Comparison of ENCODE assay signal across 20 cellular contexts in the genomic region with DNA sequence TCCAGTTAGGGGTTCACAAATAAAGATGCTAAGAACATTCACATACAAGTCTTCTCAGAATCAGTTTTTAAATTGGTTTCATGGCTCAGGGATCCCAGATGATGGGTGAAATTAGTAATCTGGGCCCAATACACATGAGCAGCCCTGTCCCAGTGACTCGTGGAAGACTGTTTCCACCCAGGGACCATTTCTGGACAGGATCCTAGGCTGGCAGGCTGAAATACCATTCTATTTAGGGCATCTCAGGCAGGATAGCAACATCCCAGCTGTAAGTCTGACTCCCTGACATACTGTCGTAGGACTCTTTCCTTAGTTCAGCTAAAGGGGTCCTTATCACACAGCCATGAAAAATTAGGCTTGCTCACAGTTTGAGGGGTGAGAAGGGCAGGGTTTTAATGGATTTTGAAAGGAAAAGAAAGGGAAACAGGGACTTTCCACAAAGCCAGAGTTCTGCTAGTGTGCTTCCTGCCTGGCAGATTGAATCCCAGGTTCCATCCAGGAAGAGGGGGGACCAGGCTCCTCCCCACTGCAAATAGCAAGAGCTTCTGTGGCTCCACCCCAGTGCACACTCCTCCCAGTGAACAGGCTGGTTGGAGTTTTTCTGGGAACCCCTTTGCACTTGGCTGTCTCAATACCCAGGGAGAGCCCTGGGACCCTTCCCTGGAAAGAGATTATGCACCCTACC. TPM values are rescaled to one million over a fixed set of nuclear protein-coding genes. Genes with fewer than 3 reads are reported as not detected.
DNase-seq lines count a peak whose midpoint lies in the region; ATAC-seq, FAIRE-seq and TF ChIP-seq lines count a peak whose summit lies in the region.
"Had no signal": no experiment of that assay in that cellular context is flagged by ENCODE, and none has a peak within 500 bp of the region (broad histone marks: within the 10 kb centered on the region; RNA-seq: fewer than 3 reads in every experiment).

No MANE protein-coding gene starts in this region.

- no peak overlapping the region for H3K14ac ChIP-seq in H1 (ENCODE audit: insufficient read length)

- H3K27ac ChIP-seq in OCI-LY7 (ENCODE audit: low read depth, low read length, poor library complexity, severe bottlenecking) (no peak overlapping the region), H1 (ENCODE audit: low read depth, low read length) (no peak overlapping the region), right lobe of liver (no peak overlapping the region), stomach smooth muscle (ENCODE audit: low read length) (peak overlapping the region; percentile 71)
- H3K27ac ChIP-seq: BLaER1 treated with 17β-estradiol and CSF1 and Interleukin-3, amounts not matched to agents 10 nM and 100 nM; testis had no signal

- no peak for TF ChIP-seq POLR2A in H1 (IDR thresholded peaks at IDR 0.05; ENCODE audit: control extremely low read depth in 1 of 2, low read depth in 2 of 2, low read length in 2 of 2)
- no peak for TF ChIP-seq POLR2A in right lobe of liver (IDR thresholded peaks at IDR 0.05)

- H2BK15ac ChIP-seq in H1 (ENCODE audit: low read length): no peak overlapping the region

- no peak for TF ChIP-seq RAD21 in H1 (IDR thresholded peaks at IDR 0.05 in 1 of 2, conservative IDR thresholded peaks at IDR 0.05 in 1 of 2; ENCODE audit: low read depth in 2 of 2, low read length in 2 of 2)

- no peak overlapping the region for H3K27ac Mint-ChIP-seq in natural killer cell
- H3K27ac Mint-ChIP-seq: activated CD4-positive, alpha-beta T cell treated with anti-CD3 and anti-CD28 coated beads, Interleukin-2, amount 10 ng/mL, durations not matched to agents 24 days and 14 days; activated naive CD8-positive, alpha-beta T cell; nephron had no signal

- no peak overlapping the region for H4K8ac ChIP-seq in H1 (ENCODE audit: extremely low read depth, insufficient read depth, low read length)

- H3K9me3 ChIP-seq in OCI-LY7 (ENCODE audit: low read length) (no peaks in the 10 kb centered on the region), H1 (ENCODE audit: insufficient read depth in 2 of 2, low read depth in 1 of 2, low read length in 1 of 2) (peaks cover 0 to 3% of the 10 kb centered on the region in 2 experiments; a peak in 1 of 4 replicates), right lobe of liver (no peaks in the 10 kb centered on the region), stomach smooth muscle (ENCODE audit: control insufficient read depth in 2 of 2, low read length in 2 of 2) (peaks cover 0 to 3% of the 10 kb centered on the region in 2 donors)
- H3K9me3 ChIP-seq: testis had no signal

- H3K27me3 Mint-ChIP-seq in natural killer cell (ENCODE audit: low read depth in 2 of 2): peaks cover 8 to 22% of the 10 kb centered on the region in 2 donors
- H3K27me3 Mint-ChIP-seq: activated naive CD8-positive, alpha-beta T cell had no signal

- H3K4me3 ChIP-seq in OCI-LY7 (ENCODE audit: low read depth, low read length, poor library complexity, severe bottlenecking) (no peak overlapping the region), H1 (ENCODE audit: extremely low read depth in 1 of 4, insufficient read depth in 2 of 4, low read depth in 3 of 4, low read length in 4 of 4) (no peak overlapping the region), right lobe of liver (no peak overlapping the region), stomach smooth muscle (ENCODE audit: low read length in 2 of 2) (peak overlapping the region in 1 of 2 donors; percentile 54)
- H3K4me3 ChIP-seq: BLaER1 treated with 17β-estradiol and CSF1 and Interleukin-3, amounts not matched to agents 10 nM and 100 nM; testis had no signal

- H2BK20ac ChIP-seq in H1 (ENCODE audit: low read length): no peak overlapping the region

- H3K36me3 Mint-ChIP-seq in natural killer cell: no peaks in the 10 kb centered on the region

- no peak overlapping the region for H2BK120ac ChIP-seq in H1 (replicated peaks; ENCODE audit: low read depth, low read length)

- H3K27me3 ChIP-seq in H1 (replicated peaks in 1 of 4; ENCODE audit: control insufficient read depth in 3 of 4, extremely low read depth in 1 of 4, insufficient read depth in 3 of 4, low read length in 3 of 4): no peaks in the 10 kb centered on the region
- H3K27me3 ChIP-seq in right lobe of liver: no peaks in the 10 kb centered on the region
- H3K27me3 ChIP-seq in stomach smooth muscle (ENCODE audit: control insufficient read depth in 1 of 2, insufficient read depth in 2 of 2, low read length in 2 of 2): peaks cover 0 to 2% of the 10 kb centered on the region in 2 donors
- H3K27me3 ChIP-seq: BLaER1 treated with 17β-estradiol and CSF1 and Interleukin-3, amounts not matched to agents 10 nM and 100 nM; testis had no signal

- H3K56ac ChIP-seq in H1 (replicated peaks; ENCODE audit: insufficient read length, low read depth, low read length): no peak overlapping the region

- H3K18ac ChIP-seq in H1 (ENCODE audit: extremely low read depth, low read length): no peak overlapping the region

- H4K20me1 ChIP-seq in OCI-LY7 (ENCODE audit: insufficient read depth, low read length): no peaks in the 10 kb centered on the region
- H4K20me1 ChIP-seq in H1 (replicated peaks in 1 of 2; ENCODE audit: control insufficient read depth in 1 of 2, insufficient read depth in 2 of 2, low read length in 2 of 2): no peaks in the 10 kb centered on the region
- H4K20me1 ChIP-seq: BLaER1 treated with 17β-estradiol and CSF1 and Interleukin-3, amounts not matched to agents 10 nM and 100 nM had no signal

- no peak for DNase-seq in OCI-LY7 (ENCODE audit: low spot score)
- DNase-seq in H1 (ENCODE audit: low read depth in 1 of 2, low spot score in 2 of 2): no peak
- DNase-seq in right lobe of liver: no peak
- no peak for DNase-seq in COLO829 (ENCODE audit: low spot score)
- no peak for DNase-seq in natural killer cell
- DNase-seq in HuH-7 (ENCODE audit: low spot score): no peak
- DNase-seq in activated effector memory CD4-positive, alpha-beta T cell treated with anti-CD3 and anti-CD28 coated beads, Interleukin-2, amount 50 U/mL, for 16 hours: no peak
- DNase-seq: activated CD4-positive, alpha-beta T cell treated with anti-CD3 and anti-CD28 coated beads, Interleukin-2, amount 10 ng/mL, durations not matched to agents 24 days and 14 days; activated T-cell treated with anti-CD3 and anti-CD28 coated beads, Interleukin-2, amount 50 U/mL, for 1 hour; DMS53; NCI-H187; NCI-H446 treated with DMSO at 0.1 percent for 48 hours; stimulated activated CD4-positive, alpha-beta T cell treated with anti-CD3 and anti-CD28 coated beads, Interleukin-2, amount 100 ng/mL, for 48 hours; testis had no signal

- H3K9me2 ChIP-seq in OCI-LY7 (ENCODE audit: insufficient read depth, low read length): no peaks in the 10 kb centered on the region

- H3K79me1 ChIP-seq in H1 (ENCODE audit: low read depth, low read length): no peaks in the 10 kb centered on the region

- intact Hi-C loops in OCI-LY7 (cut with micrococcal nuclease; ENCODE audit: unreplicated experiment) (no loop called here), right lobe of liver (cut with DNase I) (no loop called here), natural killer cell (cut with micrococcal nuclease) (no loop called here)

- no peak overlapping the region for H4K91ac ChIP-seq in H1 (replicated peaks; ENCODE audit: insufficient read length, low read length)

- H3K36me3 ChIP-seq in OCI-LY7 (ENCODE audit: insufficient read depth, low read length) (no peaks in the 10 kb centered on the region), H1 (ENCODE audit: control insufficient read depth in 2 of 4, insufficient read depth in 4 of 4, low read length in 3 of 4) (no peaks in the 10 kb centered on the region), right lobe of liver (no peaks in the 10 kb centered on the region), stomach smooth muscle (ENCODE audit: control insufficient read depth in 2 of 2, insufficient read depth in 2 of 2, low read length in 2 of 2) (no peaks in the 10 kb centered on the region)
- H3K36me3 ChIP-seq: BLaER1 treated with 17β-estradiol and CSF1 and Interleukin-3, amounts not matched to agents 10 nM and 100 nM had no signal

- POLR2A ChIA-PET in OCI-LY7 (lab: Charles Lee) (no interaction called here), H1 (lab: Charles Lee; ENCODE audit: partially characterized antibody) (no interaction called here)

- peak; percentile 23 to 60 (median 34) for ATAC-seq in right lobe of liver
- no peak for ATAC-seq in natural killer cell

- H3K23ac ChIP-seq in H1 (ENCODE audit: insufficient read length): no peak overlapping the region

- H2AK5ac ChIP-seq in H1 (ENCODE audit: low read depth, low read length): no peak overlapping the region

- no peak overlapping the region for H2BK5ac ChIP-seq in H1 (ENCODE audit: low read depth, low read length)

- no peaks in the 10 kb centered on the region for H3K4me1 Mint-ChIP-seq in natural killer cell
- H3K4me1 Mint-ChIP-seq: activated CD4-positive, alpha-beta T cell treated with anti-CD3 and anti-CD28 coated beads, Interleukin-2, amount 10 ng/mL, durations not matched to agents 24 days and 14 days; central memory CD8-positive, alpha-beta T cell; nephron had no signal

- BruUV-seq in OCI-LY7 (replicated peaks; lab: Mats Ljungman, UMichigan): no TSS peak

- no peaks in the 10 kb centered on the region for H3K79me2 ChIP-seq in OCI-LY7 (ENCODE audit: insufficient read depth, low read depth, low read length)
- no peaks in the 10 kb centered on the region for H3K79me2 ChIP-seq in H1 (ENCODE audit: control insufficient read depth in 1 of 2, insufficient read depth in 2 of 2, low read length in 2 of 2)

- H3K4me3 Mint-ChIP-seq in natural killer cell: no peak overlapping the region
- H3K4me3 Mint-ChIP-seq: activated CD4-positive, alpha-beta T cell treated with anti-CD3 and anti-CD28 coated beads, Interleukin-2, amount 10 ng/mL, durations not matched to agents 24 days and 14 days; activated naive CD8-positive, alpha-beta T cell; central memory CD8-positive, alpha-beta T cell; nephron had no signal

- TF ChIP-seq EP300 in H1 (IDR thresholded peaks at IDR 0.05; ENCODE audit: borderline replicate concordance in 1 of 2, low read depth in 2 of 2, low read length in 2 of 2): no peak

- no peak for FAIRE-seq in H1 (lab: Jason Lieb, UNC)
- FAIRE-seq: endometrium had no signal

- H4K5ac ChIP-seq in H1 (ENCODE audit: insufficient read length, low read depth, low read length): no peak overlapping the region

- peak overlapping the region; percentile 53; the same call in 1 of the 2 replicates for H2AFZ ChIP-seq in OCI-LY7 (ENCODE audit: low read length)
- H2AFZ ChIP-seq in H1 (ENCODE audit: low read length): peak overlapping the region; percentile 81

- WGBS in H1 (ENCODE audit: extremely low coverage in 1 of 2, insufficient coverage in 1 of 2, insufficient read length in 1 of 2, insufficient replicate concordance in 2 of 2, low coverage in 1 of 2, low lambda C conversion rate in 2 of 2, missing lambda C conversion rate in 1 of 2), 2 experiments: 87% methylated on average over 2 of the region's 2 CpGs; no CpG with 5 or more reads in 1 of the 2 experiments
- 0% methylated on average over 1 of the region's 2 CpGs for WGBS in right lobe of liver (ENCODE audit: insufficient coverage, low coverage, low lambda C conversion rate, missing lambda C conversion rate)

- H3K9ac ChIP-seq in H1 (replicated peaks in 1 of 4; ENCODE audit: extremely low read depth in 1 of 4, low read depth in 3 of 4, low read length in 3 of 4): no peak overlapping the region; a peak in 1 of 7 replicates
- peak overlapping the region in 1 of 2 donors; percentile 73 for H3K9ac ChIP-seq in stomach smooth muscle (ENCODE audit: low read length in 2 of 2)
- H3K9ac ChIP-seq: BLaER1 treated with 17β-estradiol and CSF1 and Interleukin-3, amounts not matched to agents 10 nM and 100 nM had no signal

- H2BK12ac ChIP-seq in H1 (ENCODE audit: low read depth, low read length): no peak overlapping the region; the same call in 1 of the 2 replicates

- H3K4me1 ChIP-seq in OCI-LY7 (ENCODE audit: insufficient read depth, low read length, poor library complexity, severe bottlenecking) (peaks cover 12% of the 10 kb centered on the region), H1 (replicated peaks in 1 of 4; ENCODE audit: control insufficient read depth in 3 of 4, insufficient read depth in 4 of 4, low read length in 3 of 4) (peaks cover 4 to 12% (median 6%) of the 10 kb centered on the region in 4 experiments; a peak in 6 of 7 replicates), right lobe of liver (no peaks in the 10 kb centered on the region), stomach smooth muscle (ENCODE audit: control insufficient read depth, insufficient read depth, low read length) (peaks cover 12% of the 10 kb centered on the region)
- H3K4me1 ChIP-seq: BLaER1 treated with 17β-estradiol and CSF1 and Interleukin-3, amounts not matched to agents 10 nM and 100 nM; testis had no signal

- TF ChIP-seq CTCF in OCI-LY7 (conservative IDR thresholded peaks at IDR 0.05; ENCODE audit: low read length): no peak
- no peak for TF ChIP-seq CTCF in H1 (IDR thresholded peaks at IDR 0.05; ENCODE audit: control extremely low read depth in 1 of 3, insufficient read depth in 1 of 3, low read depth in 1 of 3, low read length in 3 of 3)
- TF ChIP-seq CTCF in right lobe of liver (IDR thresholded peaks at IDR 0.05): no peak
- no peak for TF ChIP-seq CTCF in natural killer cell (IDR thresholded peaks at IDR 0.05)

- H3K23me2 ChIP-seq in H1 (ENCODE audit: low read depth, low read length): no peaks in the 10 kb centered on the region

- CTCF ChIA-PET in OCI-LY7 (lab: Charles Lee; ENCODE audit: unreplicated experiment): no interaction called here
- CTCF ChIA-PET in H1 (lab: Charles Lee; ENCODE audit: partially characterized antibody): interaction anchor here (1.2 to 1.6 kb wide), 3 partner anchors 88 to 222 kb away, joined by 3 to 5 read pairs (median 4); no protein-coding TSS in a partner anchor

- no peak overlapping the region for H3K4ac ChIP-seq in H1 (replicated peaks; ENCODE audit: insufficient read length, low read depth, low read length)

- no peaks in the 10 kb centered on the region for H3K9me3 Mint-ChIP-seq in natural killer cell
- H3K9me3 Mint-ChIP-seq: activated CD4-positive, alpha-beta T cell treated with anti-CD3 and anti-CD28 coated beads, Interleukin-2, amount 10 ng/mL, durations not matched to agents 24 days and 14 days had no signal

- H3K4me2 ChIP-seq in OCI-LY7 (ENCODE audit: low read length) (no peak overlapping the region), H1 (ENCODE audit: insufficient read depth in 1 of 2, low read depth in 2 of 2, low read length in 2 of 2) (no peak overlapping the region)
- H3K4me2 ChIP-seq: BLaER1 treated with 17β-estradiol and CSF1 and Interleukin-3, amounts not matched to agents 10 nM and 100 nM had no signal

RNA-seq across cellular contexts. Expression of a gene that starts 41.3 kb away (rescaled TPM):
- not detected in 2 replicates for total RNA-seq in OCI-LY7 (2014; rRNA removed; shearing (Covaris generic))
- total RNA-seq in OCI-LY7 (2022) (not detected in 2 replicates), right lobe of liver (not detected), natural killer cell (not detected)
- total RNA-seq in H1 (2021; fragmentation: NEBNext Ultra II Directional; extraction: Animal tissue kit (Norgen Biotek cat#: 25700)): not detected in 2 replicates
- polyA plus RNA-seq in H1 (2011; rRNA removed): not detected in 2 replicates
- not detected for polyA plus RNA-seq in H1 (2011; cell fraction: cytosol; rRNA removed)
- not detected for polyA plus RNA-seq in H1 (2011; cell fraction: nucleus; rRNA removed)
- polyA plus RNA-seq in H1 (2012, experiment 1 of 2): not detected in 4 replicates
- polyA plus RNA-seq in H1 (2012, experiment 2 of 2): not detected
- polyA plus RNA-seq in H1 (2013, experiment 1 of 2): not detected
- not detected for polyA plus RNA-seq in H1 (2013, experiment 2 of 2)
- polyA minus RNA-seq in H1 (2011; rRNA and poly(A)+ RNA removed): not detected in 2 replicates
- not detected for polyA minus RNA-seq in H1 (2011; cell fraction: cytosol; rRNA and poly(A)+ RNA removed)
- not detected for polyA minus RNA-seq in H1 (2011; cell fraction: nucleus; rRNA and poly(A)+ RNA removed)
- total RNA-seq: activated CD4-positive, alpha-beta T cell treated with anti-CD3 and anti-CD28 coated beads, Interleukin-2, amount 10 ng/mL, durations not matched to agents 24 days and 14 days had no signal

RNA-seq across cellular contexts. Expression of a gene that starts 50.8 kb away (rescaled TPM):
- total RNA-seq in OCI-LY7 (2014; rRNA removed; shearing (Covaris generic)): 0.21 TPM in 1 of 2 replicates, not detected in the other
- total RNA-seq in OCI-LY7 (2022) (not detected in 2 replicates), right lobe of liver (10 to 100 TPM in 5 of 6 experiments, 1 to 10 TPM in 1; 1.9 to 34.5 (median 18.2) TPM), natural killer cell (1 to 10 TPM; 2.3 to 3.1 (median 2.4) TPM)
- 10.1 and 11.3 TPM in 2 replicates for total RNA-seq in H1 (2021; fragmentation: NEBNext Ultra II Directional; extraction: Animal tissue kit (Norgen Biotek cat#: 25700))
- polyA plus RNA-seq in H1 (2011; rRNA removed): 7.8 and 11.1 TPM in 2 replicates
- polyA plus RNA-seq in H1 (2011; cell fraction: cytosol; rRNA removed): 8.5 TPM
- polyA plus RNA-seq in H1 (2011; cell fraction: nucleus; rRNA removed): 44.7 TPM
- 8.8 to 11.3 TPM (median 9.7 TPM) in 4 replicates for polyA plus RNA-seq in H1 (2012, experiment 1 of 2)
- polyA plus RNA-seq in H1 (2012, experiment 2 of 2): 7.9 TPM
- polyA plus RNA-seq in H1 (2013, experiment 1 of 2): 6.8 TPM
- 6.5 TPM for polyA plus RNA-seq in H1 (2013, experiment 2 of 2)
- 9.8 and 15.7 TPM in 2 replicates for polyA minus RNA-seq in H1 (2011; rRNA and poly(A)+ RNA removed)
- 21.9 TPM for polyA minus RNA-seq in H1 (2011; cell fraction: cytosol; rRNA and poly(A)+ RNA removed)
- polyA minus RNA-seq in H1 (2011; cell fraction: nucleus; rRNA and poly(A)+ RNA removed): 21.9 TPM

Comparison
In these comparisons a context has a peak if more than half of its experiments do, and no peak if none do; other contexts are left out.
1. ATAC-seq: peak in right lobe of liver (4 of 4); none in natural killer cell (0 of 3).